13 cellular contexts compared by ENCODE assay signal in genomic region chr2:233081731-233082221, GRCh38. TPM values are rescaled to one million over a fixed set of nuclear protein-coding genes. Genes with fewer than 3 reads are reported as not detected.
DNase-seq lines count a peak whose midpoint lies in the region; ATAC-seq and TF ChIP-seq lines count a peak whose summit lies in the region.
"Had no signal": no experiment of that assay in that cellular context is flagged by ENCODE, and none has a peak within 500 bp of the region (broad histone marks: within the 10 kb centered on the region; RNA-seq: fewer than 3 reads in every experiment).

No MANE protein-coding gene starts in this region.

- H3K27ac Mint-ChIP-seq in naive thymus-derived CD8-positive, alpha-beta T cell: peak overlapping the region in 9 of 10 donors; percentile 88 to 98 (median 96)

- CTCF ChIA-PET in mammary epithelial cell (lab: Charles Lee; ENCODE audit: low non-redundant PET): no interaction called here

- H3K4me3 ChIP-seq in SU-DHL-6 (ENCODE audit: insufficient read depth, low read length, poor library complexity, severe bottlenecking) (no peak overlapping the region), SJCRH30 (no peak overlapping the region), brain microvascular endothelial cell (ENCODE audit: low read depth, low read length) (no peak overlapping the region), mammary epithelial cell (replicated peaks in 1 of 3; ENCODE audit: insufficient read depth in 1 of 3, low read depth in 2 of 3, low read length in 3 of 3) (no peak overlapping the region)
- H3K4me3 ChIP-seq: esophagus muscularis mucosa had no signal

- H3K36me3 ChIP-seq in SU-DHL-6 (ENCODE audit: low read length) (no peaks in the 10 kb centered on the region), SJCRH30 (no peaks in the 10 kb centered on the region), brain microvascular endothelial cell (replicated peaks) (no peaks in the 10 kb centered on the region), mammary epithelial cell (ENCODE audit: insufficient read depth, low read length) (no peaks in the 10 kb centered on the region)
- H3K36me3 ChIP-seq: esophagus muscularis mucosa had no signal

- no TSS peak for BruUV-seq in mammary epithelial cell (replicated peaks; lab: Mats Ljungman, UMichigan)

- POLR2A ChIA-PET in naive thymus-derived CD8-positive, alpha-beta T cell (lab: Charles Lee): interaction anchor here (1.0 to 10.8 kb wide), 5 partner anchors 10 to 187 kb away, joined by 3 to 175 read pairs (median 8); partner anchors contain the start of gene INPP5D

- H3K27me3 Mint-ChIP-seq in naive thymus-derived CD8-positive, alpha-beta T cell: no peaks in the 10 kb centered on the region

- ATAC-seq in GM18498 (IDR thresholded peaks at IDR 0.05; ENCODE audit: unreplicated experiment) (peak; percentile 1), GM21723 (IDR thresholded peaks at IDR 0.05; ENCODE audit: unreplicated experiment) (peak; percentile 8)
- no peak for ATAC-seq in naive thymus-derived CD8-positive, alpha-beta T cell

- no peaks in the 10 kb centered on the region for H4K20me1 ChIP-seq in SU-DHL-6 (ENCODE audit: low read depth, low read length)
- no peaks in the 10 kb centered on the region for H4K20me1 ChIP-seq in mammary epithelial cell (ENCODE audit: insufficient read depth, low read length)

- no peak for DNase-seq in naive thymus-derived CD8-positive, alpha-beta T cell
- DNase-seq in AML-193 (lab: John Stamatoyannopoulos, UW): no peak
- DNase-seq in SJCRH30: no peak
- no peak for DNase-seq in brain microvascular endothelial cell
- DNase-seq in mammary epithelial cell: no peak
- DNase-seq: HCEC 1CT had no signal

- 90% methylated on average over 12 of the region's 13 CpGs for WGBS in mammary epithelial cell (ENCODE audit: low coverage, missing lambda C conversion rate)

- H3F3A ChIP-seq in SU-DHL-6 (ENCODE audit: insufficient read depth): peaks cover 85% of the 10 kb centered on the region

- H3K4me1 Mint-ChIP-seq in naive thymus-derived CD8-positive, alpha-beta T cell: peaks cover 54 to 94% (median 90%) of the 10 kb centered on the region in 4 donors

- dilution Hi-C loops in mammary epithelial cell (cut with HindIII; ENCODE audit: low sequenced_read_pairs): loop anchor here (5.0 kb wide), 1 partner anchor 91 kb away; no protein-coding TSS in a partner anchor

- peak overlapping the region; percentile 49 to 92 (median 82) for H3K4me3 Mint-ChIP-seq in naive thymus-derived CD8-positive, alpha-beta T cell

- no peaks in the 10 kb centered on the region for H3K9me2 ChIP-seq in SU-DHL-6 (replicated peaks; ENCODE audit: insufficient read depth, low read length)

- H3K4me2 ChIP-seq in SU-DHL-6 (ENCODE audit: low read depth, low read length, poor library complexity, severe bottlenecking): peak overlapping the region; percentile 70
- H3K4me2 ChIP-seq in mammary epithelial cell (ENCODE audit: insufficient read depth, low read depth, low read length): no peak overlapping the region

- in situ Hi-C loops in brain microvascular endothelial cell (cut with HindIII; ENCODE audit: low pct_ligation_motif_present, low sequenced_read_pairs): loop anchor here (25.0 kb wide), 1 partner anchor 156 kb away; no protein-coding TSS in a partner anchor
- in situ Hi-C loops in mammary epithelial cell (cut with MboI; ENCODE audit: low sequenced_read_pairs in 2 of 2): no loop called here

- H2AFZ ChIP-seq in SU-DHL-6 (ENCODE audit: low read depth, low read length, severe bottlenecking) (no peak overlapping the region), mammary epithelial cell (ENCODE audit: low read depth, low read length) (no peak overlapping the region)

- peaks cover 0 to 43% (median 3%) of the 10 kb centered on the region in 3 donors for H3K36me3 Mint-ChIP-seq in naive thymus-derived CD8-positive, alpha-beta T cell

- H3K79me2 ChIP-seq in SU-DHL-6 (ENCODE audit: insufficient read depth, low read length): peaks cover 53% of the 10 kb centered on the region
- H3K79me2 ChIP-seq in mammary epithelial cell (ENCODE audit: insufficient read depth, low read length): no peaks in the 10 kb centered on the region

- H3K27me3 ChIP-seq in SU-DHL-6 (ENCODE audit: low read length) (no peaks in the 10 kb centered on the region), SJCRH30 (no peaks in the 10 kb centered on the region), brain microvascular endothelial cell (replicated peaks) (no peaks in the 10 kb centered on the region), mammary epithelial cell (ENCODE audit: insufficient read depth, low read length) (peaks cover 3% of the 10 kb centered on the region)

- H3K9ac ChIP-seq in SU-DHL-6 (ENCODE audit: low read length) (peak overlapping the region; percentile 57), mammary epithelial cell (ENCODE audit: insufficient read depth, low read length) (no peak overlapping the region)

- TF ChIP-seq CTCF in SU-DHL-6 (IDR thresholded peaks at IDR 0.05; ENCODE audit: insufficient read depth, low read length, poor library complexity, severe bottlenecking): no peak
- no peak for TF ChIP-seq CTCF in brain microvascular endothelial cell (IDR thresholded peaks at IDR 0.05; ENCODE audit: low read depth, low read length, missing control alignments)
- TF ChIP-seq CTCF in mammary epithelial cell (conservative IDR thresholded peaks at IDR 0.05 in 1 of 2, IDR thresholded peaks at IDR 0.05 in 1 of 2; ENCODE audit: extremely low read depth in 1 of 2, insufficient read depth in 1 of 2, low read depth in 1 of 2, low read length in 2 of 2): no peak

- H3K27ac ChIP-seq in SU-DHL-6 (ENCODE audit: low read depth, low read length): peak overlapping the region; percentile 93
- no peak overlapping the region for H3K27ac ChIP-seq in SJCRH30
- no peak overlapping the region for H3K27ac ChIP-seq in brain microvascular endothelial cell
- H3K27ac ChIP-seq in mammary epithelial cell (ENCODE audit: insufficient read depth, low read depth, low read length): no peak overlapping the region

- H3K9me3 ChIP-seq in SU-DHL-6 (ENCODE audit: insufficient read depth, low read length) (no peaks in the 10 kb centered on the region), SJCRH30 (replicated peaks) (no peaks in the 10 kb centered on the region), mammary epithelial cell (replicated peaks; ENCODE audit: insufficient read depth, low read length) (no peaks in the 10 kb centered on the region)
- H3K9me3 ChIP-seq: esophagus muscularis mucosa had no signal

- intact Hi-C loops in mammary epithelial cell (cut with micrococcal nuclease): no loop called here

- H3K9me3 Mint-ChIP-seq in naive thymus-derived CD8-positive, alpha-beta T cell: no peaks in the 10 kb centered on the region

- peaks cover 9% of the 10 kb centered on the region for H3K4me1 ChIP-seq in SJCRH30
- no peaks in the 10 kb centered on the region for H3K4me1 ChIP-seq in mammary epithelial cell (ENCODE audit: insufficient read depth, low read length)

RNA-seq across cellular contexts. Expression of gene INPP5D, which starts 21.6 kb away (rescaled TPM):
- 100 to 1,000 TPM; 123 to 124 TPM for total RNA-seq in naive thymus-derived CD8-positive, alpha-beta T cell
- 10 to 100 TPM; 36.4 to 88.3 (median 44.7) TPM for polyA plus RNA-seq in naive thymus-derived CD8-positive, alpha-beta T cell
- total RNA-seq in SJCRH30 (2014; rRNA removed; shearing (Covaris generic)): 0.47 and 0.68 TPM in 2 replicates
- total RNA-seq in mammary epithelial cell: 10 to 100 TPM; 57.7 to 80.4 TPM
- 27.5 TPM for polyA plus RNA-seq in mammary epithelial cell
- polyA minus RNA-seq in mammary epithelial cell: 144 TPM
- total RNA-seq: M059J had no signal

RNA-seq across cellular contexts. Expression of gene NEU2, which starts 49.3 kb away (rescaled TPM):
- not detected for total RNA-seq in naive thymus-derived CD8-positive, alpha-beta T cell
- polyA plus RNA-seq in naive thymus-derived CD8-positive, alpha-beta T cell: not detected
- not detected in 2 replicates for total RNA-seq in SJCRH30 (2014; rRNA removed; shearing (Covaris generic))
- not detected for total RNA-seq in mammary epithelial cell
- not detected for polyA plus RNA-seq in mammary epithelial cell
- polyA minus RNA-seq in mammary epithelial cell: not detected
- total RNA-seq: esophagus muscularis mucosa, lung microvascular endothelial cell, M059J, urinary bladder had no signal
- polyA plus RNA-seq: urinary bladder had no signal

Comparison
In these comparisons a context has a peak if more than half of its experiments do, and no peak if none do; other contexts are left out.
1. ATAC-seq: peak in GM18498 (single experiment) and GM21723 (single experiment); none in naive thymus-derived CD8-positive, alpha-beta T cell (0 of 2).
2. RNA of gene INPP5D, which starts 21.6 kb away (total RNA-seq): 123 to 124 TPM in naive thymus-derived CD8-positive, alpha-beta T cell and 57.7 to 80.4 TPM in mammary epithelial cell; 0.47 to 0.68 TPM in SJCRH30; every median in the first group is over 10 times any median in the second.